8 cellular contexts compared by ENCODE assay signal in the genomic region with DNA sequence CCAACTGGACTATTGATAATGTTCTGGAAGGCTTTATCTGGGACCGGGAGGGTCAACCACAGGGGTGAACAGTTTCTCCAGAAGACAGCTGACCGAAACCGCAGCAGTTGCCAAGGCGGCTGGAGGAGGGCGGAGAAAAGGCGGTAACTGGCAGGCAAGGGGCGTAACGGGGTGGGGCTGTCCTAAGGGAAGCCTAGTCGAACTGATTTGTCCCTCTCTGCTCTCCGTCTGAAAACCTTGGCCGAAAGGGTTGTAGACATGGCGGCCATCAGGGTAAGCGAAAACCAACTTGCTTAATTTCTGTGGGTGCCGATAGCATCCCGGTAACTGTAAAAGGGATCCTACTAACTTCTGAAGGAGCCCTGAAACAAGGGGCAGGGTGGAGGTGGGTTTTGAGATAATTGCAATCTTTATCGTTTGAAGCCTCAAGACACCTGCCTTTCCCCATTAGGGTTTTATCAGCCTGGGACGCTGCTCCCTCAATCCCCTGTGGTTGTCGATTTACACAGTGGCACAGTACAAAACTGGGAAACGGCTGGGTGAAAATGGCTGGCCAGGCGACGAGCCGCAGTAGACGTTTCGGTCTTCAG. TPM values are rescaled to one million over a fixed set of nuclear protein-coding genes. Genes with fewer than 3 reads are reported as not detected.
A peak's percentile ranks its signal among the peaks of the same experiment; 100 is the strongest.
DNase-seq lines count a peak whose midpoint lies in the region; ATAC-seq and TF ChIP-seq lines count a peak whose summit lies in the region.

A gene with protein sequence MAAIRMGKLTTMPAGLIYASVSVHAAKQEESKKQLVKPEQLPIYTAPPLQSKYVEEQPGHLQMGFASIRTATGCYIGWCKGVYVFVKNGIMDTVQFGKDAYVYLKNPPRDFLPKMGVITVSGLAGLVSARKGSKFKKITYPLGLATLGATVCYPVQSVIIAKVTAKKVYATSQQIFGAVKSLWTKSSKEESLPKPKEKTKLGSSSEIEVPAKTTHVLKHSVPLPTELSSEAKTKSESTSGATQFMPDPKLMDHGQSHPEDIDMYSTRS (plus strand): TSS at position 223 of the 590 bp plus-strand sequence. CDS start 36 bp downstream, at position 259.

- DNase-seq in DMS53 treated with DMSO at 0.1 percent for 48 hours (lab: John Stamatoyannopoulos, UW; ENCODE audit: unreplicated experiment) (peak; percentile 86), RKO (ENCODE audit: low spot score) (peak; percentile 90), activated T-helper 1 cell treated with Interleukin-2 at 50 U/mL for 16 hours (ENCODE audit: low read depth) (peak; percentile 49), fibroblast of mammary gland (ENCODE audit: low read depth) (peak; percentile 91)
- peak; percentile 52 to 85 (median 66) for DNase-seq in naive thymus-derived CD8-positive, alpha-beta T cell
- DNase-seq in stimulated activated naive B cell treated with anti-CD40 and anti-IgM and Interleukin-4, amounts not matched to agents 10 μg/mL and 1 μg/mL and 100 μg/mL, for 72 hours: peak; percentile 77

- peak within 1 kb of the TSS; percentile 80 for H3K4me3 ChIP-seq in fibroblast of mammary gland (ENCODE audit: control insufficient read depth, low read depth, low read length)

- H3K27me3 Mint-ChIP-seq in naive thymus-derived CD8-positive, alpha-beta T cell: peaks cover 0 to 2% (median 0%) of the 10 kb centered on the region in 5 donors
- H3K27me3 Mint-ChIP-seq in stimulated activated naive B cell treated with anti-CD40 and anti-IgM and Interleukin-4, amounts not matched to agents 10 μg/mL and 1 μg/mL and 100 μg/mL, for 72 hours: no peaks in the 10 kb centered on the region

- no peaks in the 10 kb centered on the region for H3K9me3 ChIP-seq in KOPT-K1 (ENCODE audit: insufficient read depth, low read length, poor library complexity, severe bottlenecking)

- H3K36me3 Mint-ChIP-seq in naive thymus-derived CD8-positive, alpha-beta T cell: peaks cover 0 to under 1% (median 0%) of the 10 kb centered on the region in 3 donors
- peaks cover 0 to under 1% of the 10 kb centered on the region in 2 donors for H3K36me3 Mint-ChIP-seq in stimulated activated naive B cell treated with anti-CD40 and anti-IgM and Interleukin-4, amounts not matched to agents 10 μg/mL and 1 μg/mL and 100 μg/mL, for 72 hours

- POLR2A ChIA-PET in naive thymus-derived CD8-positive, alpha-beta T cell (lab: Charles Lee): no interaction called here

- H3K27ac Mint-ChIP-seq in naive thymus-derived CD8-positive, alpha-beta T cell: peak within 1 kb of the TSS; percentile 35 to 93 (median 86)
- peak within 1 kb of the TSS; percentile 89 for H3K27ac Mint-ChIP-seq in stimulated activated naive B cell treated with anti-CD40 and anti-IgM and Interleukin-4, amounts not matched to agents 10 μg/mL and 1 μg/mL and 100 μg/mL, for 72 hours

- H3K4me3 Mint-ChIP-seq in naive thymus-derived CD8-positive, alpha-beta T cell: peak within 1 kb of the TSS; percentile 82 to 94 (median 90)
- peak within 1 kb of the TSS; percentile 83 to 90 for H3K4me3 Mint-ChIP-seq in stimulated activated naive B cell treated with anti-CD40 and anti-IgM and Interleukin-4, amounts not matched to agents 10 μg/mL and 1 μg/mL and 100 μg/mL, for 72 hours

- no peaks in the 10 kb centered on the region for H3K9me3 Mint-ChIP-seq in naive thymus-derived CD8-positive, alpha-beta T cell
- no peaks in the 10 kb centered on the region for H3K9me3 Mint-ChIP-seq in stimulated activated naive B cell treated with anti-CD40 and anti-IgM and Interleukin-4, amounts not matched to agents 10 μg/mL and 1 μg/mL and 100 μg/mL, for 72 hours

- peaks cover 17 to 45% (median 26%) of the 10 kb centered on the region in 4 donors for H3K4me1 Mint-ChIP-seq in naive thymus-derived CD8-positive, alpha-beta T cell
- H3K4me1 Mint-ChIP-seq in stimulated activated naive B cell treated with anti-CD40 and anti-IgM and Interleukin-4, amounts not matched to agents 10 μg/mL and 1 μg/mL and 100 μg/mL, for 72 hours: peaks cover 6 to 19% of the 10 kb centered on the region in 2 donors

- no peaks in the 10 kb centered on the region for H3K36me3 ChIP-seq in KOPT-K1 (ENCODE audit: insufficient read depth, low read length)

- ATAC-seq in GM21737 (IDR thresholded peaks at IDR 0.05; ENCODE audit: unreplicated experiment): peak; percentile 98
- ATAC-seq in naive thymus-derived CD8-positive, alpha-beta T cell: peak; percentile 94
- peak; percentile 97 to 98 for ATAC-seq in stimulated activated naive B cell treated with anti-CD40 and anti-IgM and Interleukin-4, amounts not matched to agents 10 μg/mL and 1 μg/mL and 100 μg/mL, for 72 hours (replicated peaks)

- peak within 1 kb of the TSS; percentile 75 for H3K27ac ChIP-seq in KOPT-K1 (ENCODE audit: low read depth, low read length, poor library complexity, severe bottlenecking)

- TF ChIP-seq CTCF in fibroblast of mammary gland (conservative IDR thresholded peaks at IDR 0.05; ENCODE audit: control insufficient read depth, insufficient read depth, low read depth, low read length): no peak

RNA-seq across cellular contexts. Expression of the gene that starts here (rescaled TPM):
- total RNA-seq in naive thymus-derived CD8-positive, alpha-beta T cell: 10 to 100 TPM in 1 of 2 experiments, 1 to 10 TPM in 1; 8.9 to 12.0 TPM
- polyA plus RNA-seq in naive thymus-derived CD8-positive, alpha-beta T cell: 1 to 10 TPM; 3.5 to 5.3 (median 4.8) TPM

Comparison
In these comparisons a context has a peak if more than half of its experiments do, and no peak if none do; other contexts are left out.
1. Peak in every context shown above with its lines: DNase-seq, ATAC-seq, H3K4me3 ChIP-seq and H3K27ac ChIP-seq.